1 cellular context compared by ENCODE assay signal in the genomic region with DNA sequence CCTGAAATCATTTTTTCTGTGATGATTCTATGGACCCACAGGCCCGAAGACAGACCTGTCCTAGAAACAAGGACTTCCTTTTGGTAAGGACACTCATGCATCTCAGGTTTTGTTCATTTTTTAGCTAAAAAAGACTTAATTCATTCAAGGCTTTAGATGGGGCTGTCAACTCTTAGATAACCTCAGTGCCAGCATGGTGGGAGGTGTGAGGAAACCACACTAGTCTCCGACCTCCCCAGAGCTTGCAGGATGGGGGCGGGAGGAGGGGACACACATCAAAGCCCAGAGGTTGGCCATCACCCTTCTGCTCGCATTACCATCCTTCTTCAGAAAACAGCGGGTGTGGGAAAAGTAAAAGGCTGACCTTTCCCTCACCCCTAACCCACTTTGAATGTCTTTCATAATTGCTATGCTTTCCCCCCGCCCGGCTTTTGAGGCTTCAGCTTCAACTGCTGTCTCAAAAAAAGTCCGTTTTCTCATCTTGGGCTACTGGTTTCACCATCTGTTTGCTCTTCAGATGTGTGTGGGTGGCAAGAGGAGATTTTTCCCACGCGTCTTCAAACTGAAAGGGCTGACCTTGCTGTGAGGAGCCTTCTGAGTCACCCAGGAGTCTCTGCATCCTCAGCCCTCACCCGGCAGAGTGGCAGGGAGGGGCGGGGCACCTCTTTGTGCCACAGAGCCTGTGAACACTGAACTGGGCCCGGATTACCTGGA.
TF ChIP-seq lines count a peak whose summit lies in the region.

No MANE protein-coding gene starts in this region.

TF ChIP-seq in SK-N-SH treated with all-trans-retinoic acid at 6 μM for 48 hours, 23 proteins besides CTCF, POLR2A, EP300 and RAD21 (continued from another document):
- TF ChIP-seq ESRRG (CRISPR knock-in tag; IDR thresholded peaks at IDR 0.05) (no peak), SNAI2 (CRISPR knock-in tag; IDR thresholded peaks at IDR 0.05) (no peak), RARB (CRISPR knock-in tag; IDR thresholded peaks at IDR 0.05) (no peak), GLIS3 (CRISPR knock-in tag; IDR thresholded peaks at IDR 0.05) (no peak)
- TF ChIP-seq, protein P1, sequence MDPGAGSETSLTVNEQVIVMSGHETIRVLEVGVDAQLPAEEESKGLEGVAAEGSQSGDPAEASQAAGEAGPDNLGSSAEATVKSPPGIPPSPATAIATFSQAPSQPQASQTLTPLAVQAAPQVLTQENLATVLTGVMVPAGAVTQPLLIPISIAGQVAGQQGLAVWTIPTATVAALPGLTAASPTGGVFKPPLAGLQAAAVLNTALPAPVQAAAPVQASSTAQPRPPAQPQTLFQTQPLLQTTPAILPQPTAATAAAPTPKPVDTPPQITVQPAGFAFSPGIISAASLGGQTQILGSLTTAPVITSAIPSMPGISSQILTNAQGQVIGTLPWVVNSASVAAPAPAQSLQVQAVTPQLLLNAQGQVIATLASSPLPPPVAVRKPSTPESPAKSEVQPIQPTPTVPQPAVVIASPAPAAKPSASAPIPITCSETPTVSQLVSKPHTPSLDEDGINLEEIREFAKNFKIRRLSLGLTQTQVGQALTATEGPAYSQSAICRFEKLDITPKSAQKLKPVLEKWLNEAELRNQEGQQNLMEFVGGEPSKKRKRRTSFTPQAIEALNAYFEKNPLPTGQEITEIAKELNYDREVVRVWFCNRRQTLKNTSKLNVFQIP (CRISPR knock-in tag; IDR thresholded peaks at IDR 0.05; ENCODE audit: borderline replicate concordance, low read depth), result no peak
- TF ChIP-seq, protein P2, sequence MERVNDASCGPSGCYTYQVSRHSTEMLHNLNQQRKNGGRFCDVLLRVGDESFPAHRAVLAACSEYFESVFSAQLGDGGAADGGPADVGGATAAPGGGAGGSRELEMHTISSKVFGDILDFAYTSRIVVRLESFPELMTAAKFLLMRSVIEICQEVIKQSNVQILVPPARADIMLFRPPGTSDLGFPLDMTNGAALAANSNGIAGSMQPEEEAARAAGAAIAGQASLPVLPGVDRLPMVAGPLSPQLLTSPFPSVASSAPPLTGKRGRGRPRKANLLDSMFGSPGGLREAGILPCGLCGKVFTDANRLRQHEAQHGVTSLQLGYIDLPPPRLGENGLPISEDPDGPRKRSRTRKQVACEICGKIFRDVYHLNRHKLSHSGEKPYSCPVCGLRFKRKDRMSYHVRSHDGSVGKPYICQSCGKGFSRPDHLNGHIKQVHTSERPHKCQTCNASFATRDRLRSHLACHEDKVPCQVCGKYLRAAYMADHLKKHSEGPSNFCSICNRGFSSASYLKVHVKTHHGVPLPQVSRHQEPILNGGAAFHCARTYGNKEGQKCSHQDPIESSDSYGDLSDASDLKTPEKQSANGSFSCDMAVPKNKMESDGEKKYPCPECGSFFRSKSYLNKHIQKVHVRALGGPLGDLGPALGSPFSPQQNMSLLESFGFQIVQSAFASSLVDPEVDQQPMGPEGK (CRISPR knock-in tag; IDR thresholded peaks at IDR 0.05; ENCODE audit: borderline replicate concordance), result no peak
- TF ChIP-seq, protein P3, sequence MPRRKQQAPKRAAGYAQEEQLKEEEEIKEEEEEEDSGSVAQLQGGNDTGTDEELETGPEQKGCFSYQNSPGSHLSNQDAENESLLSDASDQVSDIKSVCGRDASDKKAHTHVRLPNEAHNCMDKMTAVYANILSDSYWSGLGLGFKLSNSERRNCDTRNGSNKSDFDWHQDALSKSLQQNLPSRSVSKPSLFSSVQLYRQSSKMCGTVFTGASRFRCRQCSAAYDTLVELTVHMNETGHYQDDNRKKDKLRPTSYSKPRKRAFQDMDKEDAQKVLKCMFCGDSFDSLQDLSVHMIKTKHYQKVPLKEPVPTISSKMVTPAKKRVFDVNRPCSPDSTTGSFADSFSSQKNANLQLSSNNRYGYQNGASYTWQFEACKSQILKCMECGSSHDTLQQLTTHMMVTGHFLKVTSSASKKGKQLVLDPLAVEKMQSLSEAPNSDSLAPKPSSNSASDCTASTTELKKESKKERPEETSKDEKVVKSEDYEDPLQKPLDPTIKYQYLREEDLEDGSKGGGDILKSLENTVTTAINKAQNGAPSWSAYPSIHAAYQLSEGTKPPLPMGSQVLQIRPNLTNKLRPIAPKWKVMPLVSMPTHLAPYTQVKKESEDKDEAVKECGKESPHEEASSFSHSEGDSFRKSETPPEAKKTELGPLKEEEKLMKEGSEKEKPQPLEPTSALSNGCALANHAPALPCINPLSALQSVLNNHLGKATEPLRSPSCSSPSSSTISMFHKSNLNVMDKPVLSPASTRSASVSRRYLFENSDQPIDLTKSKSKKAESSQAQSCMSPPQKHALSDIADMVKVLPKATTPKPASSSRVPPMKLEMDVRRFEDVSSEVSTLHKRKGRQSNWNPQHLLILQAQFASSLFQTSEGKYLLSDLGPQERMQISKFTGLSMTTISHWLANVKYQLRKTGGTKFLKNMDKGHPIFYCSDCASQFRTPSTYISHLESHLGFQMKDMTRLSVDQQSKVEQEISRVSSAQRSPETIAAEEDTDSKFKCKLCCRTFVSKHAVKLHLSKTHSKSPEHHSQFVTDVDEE (CRISPR knock-in tag; IDR thresholded peaks at IDR 0.05), result no peak
- TF ChIP-seq, protein P4, sequence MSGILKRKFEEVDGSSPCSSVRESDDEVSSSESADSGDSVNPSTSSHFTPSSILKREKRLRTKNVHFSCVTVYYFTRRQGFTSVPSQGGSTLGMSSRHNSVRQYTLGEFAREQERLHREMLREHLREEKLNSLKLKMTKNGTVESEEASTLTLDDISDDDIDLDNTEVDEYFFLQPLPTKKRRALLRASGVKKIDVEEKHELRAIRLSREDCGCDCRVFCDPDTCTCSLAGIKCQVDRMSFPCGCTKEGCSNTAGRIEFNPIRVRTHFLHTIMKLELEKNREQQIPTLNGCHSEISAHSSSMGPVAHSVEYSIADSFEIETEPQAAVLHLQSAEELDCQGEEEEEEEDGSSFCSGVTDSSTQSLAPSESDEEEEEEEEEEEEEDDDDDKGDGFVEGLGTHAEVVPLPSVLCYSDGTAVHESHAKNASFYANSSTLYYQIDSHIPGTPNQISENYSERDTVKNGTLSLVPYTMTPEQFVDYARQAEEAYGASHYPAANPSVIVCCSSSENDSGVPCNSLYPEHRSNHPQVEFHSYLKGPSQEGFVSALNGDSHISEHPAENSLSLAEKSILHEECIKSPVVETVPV (CRISPR knock-in tag; IDR thresholded peaks at IDR 0.05), result no peak
